Comparison of ENCODE assay signal across 31 cellular contexts in the genomic region with DNA sequence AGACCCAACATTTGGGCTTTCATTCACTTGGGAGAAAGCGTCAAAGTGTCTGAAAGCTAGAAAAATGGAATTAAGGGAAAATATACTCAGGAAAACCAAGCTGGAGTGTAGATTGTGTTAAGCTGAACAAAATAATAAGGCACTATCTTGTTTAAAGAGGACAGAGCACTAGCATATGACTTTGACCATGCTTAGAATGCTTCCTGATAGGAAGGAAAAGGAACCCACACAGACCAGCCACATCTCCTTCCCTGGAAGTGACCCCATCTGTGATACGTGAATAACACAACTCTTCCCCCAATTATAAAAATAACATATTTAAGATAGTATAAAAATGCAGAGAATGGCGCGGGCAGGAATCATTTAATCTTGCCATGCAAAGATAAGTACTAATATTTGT.
"Had no signal": no experiment of that assay in that cellular context is flagged by ENCODE, and none has a peak within 500 bp of the region (broad histone marks: within the 10 kb centered on the region; RNA-seq: fewer than 3 reads in every experiment).

No MANE protein-coding gene starts in this region.

- H3K27me3 ChIP-seq: neural progenitor cell, ovary, spleen, suprapubic skin, testis, tibial artery, transverse colon, upper lobe of right lung, uterus had no signal

- ATAC-seq: natural killer cell; psoas muscle; right cardiac atrium; sciatic nerve; stimulated activated memory B cell treated with anti-CD40 and anti-IgM and Interleukin-4, amounts not matched to agents 10 μg/mL and 1 μg/mL and 100 μg/mL, for 72 hours; stimulated activated naive CD8-positive, alpha-beta T cell treated with anti-CD3 and anti-CD28 coated beads, Interleukin-15, amount 100 ng/mL, for 72 hours; stimulated activated naive CD8-positive, alpha-beta T cell treated with anti-CD3 and anti-CD28 coated beads, Interleukin-15, Interleukin-2, amounts not matched to agents 100 U/mL and 50 U/mL, for 24 hours; upper lobe of right lung had no signal

- H3K4me1 ChIP-seq: parathyroid adenoma, psoas muscle, suprapubic skin, testis, tibial artery, transverse colon, upper lobe of right lung, uterus had no signal

- H3K9ac ChIP-seq: neural progenitor cell, parathyroid adenoma had no signal

- H3K9me3 Mint-ChIP-seq: natural killer cell; neural progenitor cell; stimulated activated memory B cell treated with anti-CD40 and anti-IgM and Interleukin-4, amounts not matched to agents 10 μg/mL and 1 μg/mL and 100 μg/mL, for 72 hours; stimulated activated naive CD8-positive, alpha-beta T cell treated with anti-CD3 and anti-CD28 coated beads, Interleukin-15, amount 100 ng/mL, for 72 hours; type B pancreatic cell had no signal

- H3K27me3 Mint-ChIP-seq: stimulated activated memory B cell treated with anti-CD40 and anti-IgM and Interleukin-4, amounts not matched to agents 10 μg/mL and 1 μg/mL and 100 μg/mL, for 72 hours had no signal

- H3K4me1 Mint-ChIP-seq: nephron had no signal

- H3K36me3 Mint-ChIP-seq: natural killer cell; neural progenitor cell; stimulated activated memory B cell treated with anti-CD40 and anti-IgM and Interleukin-4, amounts not matched to agents 10 μg/mL and 1 μg/mL and 100 μg/mL, for 72 hours; type B pancreatic cell had no signal

- H3K4me3 Mint-ChIP-seq: natural killer cell; nephron; neural progenitor cell; stimulated activated memory B cell treated with anti-CD40 and anti-IgM and Interleukin-4, amounts not matched to agents 10 μg/mL and 1 μg/mL and 100 μg/mL, for 72 hours; stimulated activated naive CD8-positive, alpha-beta T cell treated with anti-CD3 and anti-CD28 coated beads, Interleukin-15, amount 100 ng/mL, for 72 hours; type B pancreatic cell had no signal

- H3K36me3 ChIP-seq: neural progenitor cell, ovary, spleen, suprapubic skin, tibial artery, transverse colon, upper lobe of right lung, uterus had no signal

- H3K27ac Mint-ChIP-seq: natural killer cell; nephron; neural progenitor cell; progenitor cell of endocrine pancreas; stimulated activated memory B cell treated with anti-CD40 and anti-IgM and Interleukin-4, amounts not matched to agents 10 μg/mL and 1 μg/mL and 100 μg/mL, for 72 hours; stimulated activated naive CD8-positive, alpha-beta T cell treated with anti-CD3 and anti-CD28 coated beads, Interleukin-15, amount 100 ng/mL, for 72 hours; type B pancreatic cell had no signal

- H3K9me3 ChIP-seq: ovary, psoas muscle, spleen, suprapubic skin, testis, tibial artery, transverse colon, upper lobe of right lung, uterus had no signal

- H3K4me3 ChIP-seq: neural progenitor cell, ovary, psoas muscle, skin epidermis, smooth muscle cell, spleen, suprapubic skin, testis, tibial artery, transverse colon, upper lobe of right lung, uterus had no signal

- H3K4me2 ChIP-seq: neural progenitor cell, smooth muscle cell had no signal

- H3K27ac ChIP-seq: neural progenitor cell, ovary, parathyroid adenoma, psoas muscle, skin epidermis, spleen, suprapubic skin, testis, tibial artery, transverse colon, upper lobe of right lung, uterus had no signal

- DNase-seq: natural killer cell; occipital lobe; ovary; posterior cingulate gyrus; psoas muscle; right cardiac atrium; spleen; stimulated activated CD4-positive, alpha-beta T cell treated with anti-CD3 and anti-CD28 coated beads, Interleukin-12 subunit alpha, Interleukin-12 subunit beta, amount 100 ng/mL, for 4 hours; stimulated activated CD4-positive, alpha-beta T cell treated with anti-CD3 and anti-CD28 coated beads, Interleukin-1b, Interleukin-23, amount 100 ng/mL, for 48 hours; stimulated activated CD4-positive, alpha-beta T cell treated with anti-CD3 and anti-CD28 coated beads, Interleukin-4, amount 100 ng/mL, for 1 hour; stimulated activated CD4-positive, alpha-beta T cell treated with anti-CD3 and anti-CD28 coated beads, Interleukin-4, amount 100 ng/mL, for 4 hours; stimulated activated CD8-positive, alpha-beta memory T cell treated with anti-CD3 and anti-CD28 coated beads, Interleukin-4, amount 100 ng/mL, for 48 hours; stimulated activated naive CD4-positive, alpha-beta T cell; stimulated activated naive CD8-positive, alpha-beta T cell treated with anti-CD3 and anti-CD28 coated beads, Interleukin-15, amount 100 ng/mL, for 72 hours; stimulated activated naive CD8-positive, alpha-beta T cell treated with anti-CD3 and anti-CD28 coated beads, Interleukin-15, Interleukin-2, amounts not matched to agents 100 U/mL and 50 U/mL, for 24 hours; substantia nigra; testis; tibial artery; transverse colon; upper lobe of right lung; uterus had no signal
